Comparison of ENCODE assay signal across 1 cellular context in the genomic region with DNA sequence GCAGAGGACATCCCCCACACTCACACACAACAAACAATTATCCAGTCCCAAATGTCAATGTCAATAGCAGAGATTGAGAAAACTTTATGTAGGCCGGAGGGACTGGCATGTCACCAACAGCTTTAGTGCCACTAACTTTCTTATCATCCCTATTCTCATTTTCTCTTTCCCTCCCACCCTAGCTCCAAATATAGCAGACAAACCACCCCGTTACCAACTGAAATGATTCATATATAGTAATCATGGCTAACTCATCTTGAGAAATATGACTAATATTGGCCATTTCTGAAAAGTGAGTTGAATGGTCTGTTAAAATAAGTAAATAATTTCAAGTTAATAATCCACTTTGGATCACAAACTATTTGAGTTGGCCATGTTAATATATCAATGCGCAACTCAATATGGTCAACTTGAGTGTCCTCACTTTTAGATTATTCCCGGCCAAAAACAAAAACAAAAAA.
TF ChIP-seq lines count a peak whose summit lies in the region.

No MANE protein-coding gene starts in this region.

TF ChIP-seq in GM12878, 131 proteins besides CTCF, POLR2A, EP300 and RAD21 (continued from another document):
- peak; percentile 49; the same call in 1 of the 2 replicates for TF ChIP-seq ZNF217 (IDR thresholded peaks at IDR 0.05)
- TF ChIP-seq, protein P1, sequence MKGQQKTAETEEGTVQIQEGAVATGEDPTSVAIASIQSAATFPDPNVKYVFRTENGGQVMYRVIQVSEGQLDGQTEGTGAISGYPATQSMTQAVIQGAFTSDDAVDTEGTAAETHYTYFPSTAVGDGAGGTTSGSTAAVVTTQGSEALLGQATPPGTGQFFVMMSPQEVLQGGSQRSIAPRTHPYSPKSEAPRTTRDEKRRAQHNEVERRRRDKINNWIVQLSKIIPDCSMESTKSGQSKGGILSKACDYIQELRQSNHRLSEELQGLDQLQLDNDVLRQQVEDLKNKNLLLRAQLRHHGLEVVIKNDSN (IDR thresholded peaks at IDR 0.05; ENCODE audit: borderline replicate concordance, extremely low read length, insufficient read depth, low read depth, low read length) = no peak
- TF ChIP-seq MTA2 (IDR thresholded peaks at IDR 0.05; ENCODE audit: low read depth) = 0 out of 2 replicates have a peak, but pooled peaks have one; percentile 26
- TF ChIP-seq STAT3 (IDR thresholded peaks at IDR 0.05; ENCODE audit: low read depth, low read length) = no peak
- no peak for TF ChIP-seq HCFC1 (IDR thresholded peaks at IDR 0.05; ENCODE audit: low read length)
- no peak for TF ChIP-seq SREBF1 (IDR thresholded peaks at IDR 0.05; ENCODE audit: low read length)
- TF ChIP-seq, protein P2, sequence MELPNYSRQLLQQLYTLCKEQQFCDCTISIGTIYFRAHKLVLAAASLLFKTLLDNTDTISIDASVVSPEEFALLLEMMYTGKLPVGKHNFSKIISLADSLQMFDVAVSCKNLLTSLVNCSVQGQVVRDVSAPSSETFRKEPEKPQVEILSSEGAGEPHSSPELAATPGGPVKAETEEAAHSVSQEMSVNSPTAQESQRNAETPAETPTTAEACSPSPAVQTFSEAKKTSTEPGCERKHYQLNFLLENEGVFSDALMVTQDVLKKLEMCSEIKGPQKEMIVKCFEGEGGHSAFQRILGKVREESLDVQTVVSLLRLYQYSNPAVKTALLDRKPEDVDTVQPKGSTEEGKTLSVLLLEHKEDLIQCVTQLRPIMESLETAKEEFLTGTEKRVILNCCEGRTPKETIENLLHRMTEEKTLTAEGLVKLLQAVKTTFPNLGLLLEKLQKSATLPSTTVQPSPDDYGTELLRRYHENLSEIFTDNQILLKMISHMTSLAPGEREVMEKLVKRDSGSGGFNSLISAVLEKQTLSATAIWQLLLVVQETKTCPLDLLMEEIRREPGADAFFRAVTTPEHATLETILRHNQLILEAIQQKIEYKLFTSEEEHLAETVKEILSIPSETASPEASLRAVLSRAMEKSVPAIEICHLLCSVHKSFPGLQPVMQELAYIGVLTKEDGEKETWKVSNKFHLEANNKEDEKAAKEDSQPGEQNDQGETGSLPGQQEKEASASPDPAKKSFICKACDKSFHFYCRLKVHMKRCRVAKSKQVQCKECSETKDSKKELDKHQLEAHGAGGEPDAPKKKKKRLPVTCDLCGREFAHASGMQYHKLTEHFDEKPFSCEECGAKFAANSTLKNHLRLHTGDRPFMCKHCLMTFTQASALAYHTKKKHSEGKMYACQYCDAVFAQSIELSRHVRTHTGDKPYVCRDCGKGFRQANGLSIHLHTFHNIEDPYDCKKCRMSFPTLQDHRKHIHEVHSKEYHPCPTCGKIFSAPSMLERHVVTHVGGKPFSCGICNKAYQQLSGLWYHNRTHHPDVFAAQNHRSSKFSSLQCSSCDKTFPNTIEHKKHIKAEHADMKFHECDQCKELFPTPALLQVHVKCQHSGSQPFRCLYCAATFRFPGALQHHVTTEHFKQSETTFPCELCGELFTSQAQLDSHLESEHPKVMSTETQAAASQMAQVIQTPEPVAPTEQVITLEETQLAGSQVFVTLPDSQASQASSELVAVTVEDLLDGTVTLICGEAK (IDR thresholded peaks at IDR 0.05; ENCODE audit: borderline replicate concordance) = peak; percentile 28; the same call in 1 of the 2 replicates
- TF ChIP-seq NFIC (IDR thresholded peaks at IDR 0.05; ENCODE audit: low read depth, low read length) = peak; percentile 45; the same call in 1 of the 2 replicates
- no peak for TF ChIP-seq NR2C1 (IDR thresholded peaks at IDR 0.05)
- peak; percentile 36; the same call in 1 of the 2 replicates for TF ChIP-seq RUNX3 (IDR thresholded peaks at IDR 0.05; ENCODE audit: low read length)
- no peak for TF ChIP-seq RCOR1 (conservative IDR thresholded peaks at IDR 0.05; ENCODE audit: low read depth, low read length)
- no peak for TF ChIP-seq TCF12 (IDR thresholded peaks at IDR 0.05; ENCODE audit: low read depth, low read length)
- TF ChIP-seq WRNIP1 (IDR thresholded peaks at IDR 0.05; ENCODE audit: borderline replicate concordance, low read depth, low read length) = no peak
- peak; percentile 30; the same call in 1 of the 2 replicates for TF ChIP-seq DPF2 (IDR thresholded peaks at IDR 0.05)
- no peak for TF ChIP-seq NR2C2 (IDR thresholded peaks at IDR 0.05; ENCODE audit: borderline replicate concordance, control insufficient read depth, insufficient read length, low read depth)
- no peak for TF ChIP-seq TCF7 (IDR thresholded peaks at IDR 0.05; ENCODE audit: borderline replicate concordance)
- peak; percentile 36; the same call in 1 of the 2 replicates for TF ChIP-seq CREM (IDR thresholded peaks at IDR 0.05; ENCODE audit: low read depth)
- TF ChIP-seq, protein P3, sequence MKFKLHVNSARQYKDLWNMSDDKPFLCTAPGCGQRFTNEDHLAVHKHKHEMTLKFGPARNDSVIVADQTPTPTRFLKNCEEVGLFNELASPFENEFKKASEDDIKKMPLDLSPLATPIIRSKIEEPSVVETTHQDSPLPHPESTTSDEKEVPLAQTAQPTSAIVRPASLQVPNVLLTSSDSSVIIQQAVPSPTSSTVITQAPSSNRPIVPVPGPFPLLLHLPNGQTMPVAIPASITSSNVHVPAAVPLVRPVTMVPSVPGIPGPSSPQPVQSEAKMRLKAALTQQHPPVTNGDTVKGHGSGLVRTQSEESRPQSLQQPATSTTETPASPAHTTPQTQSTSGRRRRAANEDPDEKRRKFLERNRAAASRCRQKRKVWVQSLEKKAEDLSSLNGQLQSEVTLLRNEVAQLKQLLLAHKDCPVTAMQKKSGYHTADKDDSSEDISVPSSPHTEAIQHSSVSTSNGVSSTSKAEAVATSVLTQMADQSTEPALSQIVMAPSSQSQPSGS (IDR thresholded peaks at IDR 0.05; ENCODE audit: low read length) = 0 out of 2 replicates have a peak, but pooled peaks have one; percentile 33
- no peak for TF ChIP-seq ASH2L (IDR thresholded peaks at IDR 0.05; ENCODE audit: borderline replicate concordance, low read depth)
- TF ChIP-seq MEF2B (IDR thresholded peaks at IDR 0.05; ENCODE audit: partially characterized antibody, poor library complexity, severe bottlenecking) = peak; percentile 47
- TF ChIP-seq CHD1 (IDR thresholded peaks at IDR 0.05; ENCODE audit: low read depth, low read length) = no peak
- peak; percentile 89 for TF ChIP-seq JUNB (IDR thresholded peaks at IDR 0.05)
- TF ChIP-seq ZNF384 (IDR thresholded peaks at IDR 0.05; ENCODE audit: borderline replicate concordance, low read depth, low read length) = no peak
